ENCODE assay signal across 8 cellular contexts in genomic region chr2:172554352-172555271, GRCh38. TPM values are rescaled to one million over a fixed set of nuclear protein-coding genes. Genes with fewer than 3 reads are reported as not detected.
DNase-seq lines count a peak whose midpoint lies in the region; ATAC-seq and TF ChIP-seq lines count a peak whose summit lies in the region.

No MANE protein-coding gene starts in this region.

- in situ Hi-C loops in astrocyte of the spinal cord (cut with HindIII; ENCODE audit: low sequenced_read_pairs), result no loop called here

- ATAC-seq in GM21528 (IDR thresholded peaks at IDR 0.05; ENCODE audit: low FRiP score, unreplicated experiment), result no peak

- H3K27me3 ChIP-seq in HUES64 (ENCODE audit: insufficient read depth, low read length), result no peaks in the 10 kb centered on the region

- H3K4me3 ChIP-seq in AG10803 (ENCODE audit: low read length) (peak overlapping the region; percentile 90), HUES64 (ENCODE audit: low read length) (peak overlapping the region; percentile 81), astrocyte of the spinal cord (ENCODE audit: low read depth, low read length) (peak overlapping the region; percentile 75)

- peak overlapping the region; percentile 49 for H3K4me3 Mint-ChIP-seq in mesothelial cell of epicardium

- no peaks in the 10 kb centered on the region for H3K9me3 ChIP-seq in HUES64 (ENCODE audit: insufficient read depth, low read depth, low read length)

- H3K4me1 ChIP-seq in HUES64 (ENCODE audit: insufficient read depth, low read length), result peaks cover 48% of the 10 kb centered on the region

- 67% methylated on average over 17 of the region's 18 CpGs for WGBS in HUES64

- TF ChIP-seq CTCF in AG10803 (conservative IDR thresholded peaks at IDR 0.05; ENCODE audit: low read length), result no peak
- no peak for TF ChIP-seq CTCF in astrocyte of the spinal cord (IDR thresholded peaks at IDR 0.05; ENCODE audit: low read depth, low read length)
- no peak for TF ChIP-seq CTCF in mesothelial cell of epicardium (IDR thresholded peaks at IDR 0.05; ENCODE audit: unreplicated experiment)

- DNase-seq in AG10803 (ENCODE audit: low read depth), result no peak
- no peak for DNase-seq in astrocyte of the spinal cord (ENCODE audit: low read depth, low spot score)
- DNase-seq in mesothelial cell of epicardium (ENCODE audit: low spot score in 2 of 2, unreplicated experiment in 2 of 2), result no peak
- DNase-seq in HPDE6-E6E7 (ENCODE audit: extremely low spot score), result no peak
- DNase-seq in stimulated activated CD8-positive, alpha-beta memory T cell treated with anti-CD3 and anti-CD28 coated beads, Interleukin-4, amount 100 ng/mL, for 48 hours, result no peak
- DNase-seq in NCI-H2196 (lab: John Stamatoyannopoulos, UW; ENCODE audit: unreplicated experiment), result no peak

- H3K4me1 Mint-ChIP-seq in mesothelial cell of epicardium, result peaks cover 63% of the 10 kb centered on the region

- H3K27me3 Mint-ChIP-seq in mesothelial cell of epicardium (ENCODE audit: low read depth), result no peaks in the 10 kb centered on the region

- no peak overlapping the region for H3K27ac ChIP-seq in HUES64 (ENCODE audit: low read depth, low read length)

- no peaks in the 10 kb centered on the region for H3K36me3 Mint-ChIP-seq in mesothelial cell of epicardium

- peaks cover 8% of the 10 kb centered on the region; the same call in 1 of the 2 replicates for H3K36me3 ChIP-seq in HUES64 (ENCODE audit: insufficient read depth, low read length)

- H3K27ac Mint-ChIP-seq in mesothelial cell of epicardium, result peak overlapping the region; percentile 5

- H3K9me3 Mint-ChIP-seq in mesothelial cell of epicardium, result no peaks in the 10 kb centered on the region

- no peak overlapping the region for H3K9ac ChIP-seq in HUES64 (ENCODE audit: low read depth, low read length)

RNA-seq across cellular contexts. Expression of gene PDK1, which starts 1.3 kb away (rescaled TPM):
- 24.0 TPM for polyA plus RNA-seq in HUES64 (2013, experiment 1 of 2)
- 31.9 TPM for polyA plus RNA-seq in HUES64 (2013, experiment 2 of 2)
- total RNA-seq in mesothelial cell of epicardium, result 42.3 to 48.0 TPM (median 46.2 TPM) in 3 replicates
